12 cellular contexts compared by ENCODE assay signal in genomic region chr5:38807570-38808461, GRCh38. TPM values are rescaled to one million over a fixed set of nuclear protein-coding genes. Genes with fewer than 3 reads are reported as not detected.
DNase-seq lines count a peak whose midpoint lies in the region; ATAC-seq and TF ChIP-seq lines count a peak whose summit lies in the region.
"Had no signal": no experiment of that assay in that cellular context is flagged by ENCODE, and none has a peak within 500 bp of the region (broad histone marks: within the 10 kb centered on the region; RNA-seq: fewer than 3 reads in every experiment).

No MANE protein-coding gene starts in this region.

- TF ChIP-seq EP300 in transverse colon (IDR thresholded peaks at IDR 0.05; ENCODE audit: low read depth) = no peak

- TF ChIP-seq POLR2A in transverse colon (IDR thresholded peaks at IDR 0.05) (no peak), breast epithelium (IDR thresholded peaks at IDR 0.05) (no peak)

- H3K4me1 ChIP-seq in mammary epithelial cell (ENCODE audit: insufficient read depth, low read length) (peaks cover 5% of the 10 kb centered on the region), transverse colon (peaks cover 0 to 13% (median 0%) of the 10 kb centered on the region in 4 donors), breast epithelium (peaks cover 0 to 9% of the 10 kb centered on the region in 2 donors), endodermal cell (ENCODE audit: control insufficient read depth, insufficient read depth, low read length) (no peaks in the 10 kb centered on the region)

- H3K79me2 ChIP-seq in mammary epithelial cell (ENCODE audit: insufficient read depth, low read length) = no peaks in the 10 kb centered on the region

- H3K27ac Mint-ChIP-seq in MCF 10A (ENCODE audit: low read depth, unreplicated experiment) (peak overlapping the region; percentile 47), endodermal cell (no peak overlapping the region)
- H3K27ac Mint-ChIP-seq: activated CD4-positive, alpha-beta memory T cell treated with anti-CD3 and anti-CD28 coated beads for 36 hours; activated naive CD4-positive, alpha-beta T cell treated with anti-CD3 and anti-CD28 coated beads, Interleukin-2, amount 50 U/mL, for 24 hours had no signal

- POLR2A ChIA-PET in MCF 10A (lab: Yijun Ruan, JAX) = interaction anchor here (1.2 to 3.3 kb wide), 3 partner anchors 250 to 367 kb away, joined by 3 to 13 read pairs (median 9); no protein-coding TSS in a partner anchor

- H3K36me3 Mint-ChIP-seq in MCF 10A (ENCODE audit: insufficient read depth, unreplicated experiment) (no peaks in the 10 kb centered on the region), endodermal cell (ENCODE audit: low read depth) (no peaks in the 10 kb centered on the region)
- H3K36me3 Mint-ChIP-seq: activated CD4-positive, alpha-beta memory T cell treated with anti-CD3 and anti-CD28 coated beads for 36 hours; activated naive CD4-positive, alpha-beta T cell treated with anti-CD3 and anti-CD28 coated beads, Interleukin-2, amount 50 U/mL, for 24 hours had no signal

- CTCF ChIA-PET in MCF 10A (lab: Yijun Ruan, JAX) (interaction anchor here (0.6 to 19.0 kb wide), 20 partner anchors 9 to 543 kb away, joined by 3 to 250 read pairs (median 8); no protein-coding TSS in a partner anchor), mammary epithelial cell (lab: Charles Lee; ENCODE audit: low non-redundant PET) (interaction anchor here (0.7 to 3.1 kb wide), 3 partner anchors 49 to 387 kb away, joined by 5 to 31 read pairs (median 6); no protein-coding TSS in a partner anchor)

- H3K9me3 Mint-ChIP-seq in MCF 10A (ENCODE audit: unreplicated experiment) (no peaks in the 10 kb centered on the region), endodermal cell (no peaks in the 10 kb centered on the region)
- H3K9me3 Mint-ChIP-seq: activated naive CD4-positive, alpha-beta T cell treated with anti-CD3 and anti-CD28 coated beads, Interleukin-2, amount 50 U/mL, for 24 hours had no signal

- TF ChIP-seq CTCF in MCF 10A (IDR thresholded peaks at IDR 0.05; ENCODE audit: unreplicated experiment) (no peak), mammary epithelial cell (conservative IDR thresholded peaks at IDR 0.05 in 1 of 2, IDR thresholded peaks at IDR 0.05 in 1 of 2; ENCODE audit: extremely low read depth in 1 of 2, insufficient read depth in 1 of 2, low read depth in 1 of 2, low read length in 2 of 2) (no peak), fibroblast of villous mesenchyme (IDR thresholded peaks at IDR 0.05; ENCODE audit: insufficient read depth, low read depth, low read length) (no peak), transverse colon (IDR thresholded peaks at IDR 0.05) (no peak), breast epithelium (IDR thresholded peaks at IDR 0.05) (no peak), endodermal cell (conservative IDR thresholded peaks at IDR 0.05) (no peak)

- H3K4me1 Mint-ChIP-seq in MCF 10A (ENCODE audit: insufficient read depth, unreplicated experiment) = peaks cover 31% of the 10 kb centered on the region
- H3K4me1 Mint-ChIP-seq in endodermal cell = peaks cover 4% of the 10 kb centered on the region
- H3K4me1 Mint-ChIP-seq: activated naive CD4-positive, alpha-beta T cell treated with anti-CD3 and anti-CD28 coated beads, Interleukin-2, amount 50 U/mL, for 24 hours had no signal

- no peaks in the 10 kb centered on the region for H3K36me3 ChIP-seq in mammary epithelial cell (ENCODE audit: insufficient read depth, low read length)
- no peaks in the 10 kb centered on the region for H3K36me3 ChIP-seq in transverse colon
- H3K36me3 ChIP-seq in breast epithelium = no peaks in the 10 kb centered on the region
- no peaks in the 10 kb centered on the region for H3K36me3 ChIP-seq in endodermal cell (ENCODE audit: control insufficient read depth, insufficient read depth, low read length)

- WGBS in mammary epithelial cell (ENCODE audit: low coverage, missing lambda C conversion rate) = 79% methylated on average over 8 of the region's 8 CpGs
- WGBS in transverse colon (ENCODE audit: low coverage in 1 of 2), 2 donors = 24 to 26% methylated on average over 8 of the region's 8 CpGs
- WGBS in endodermal cell (ENCODE audit: insufficient coverage in 1 of 2, insufficient read length in 1 of 2), 2 experiments = 97% methylated on average over 5 to 6 of the region's 8 CpGs

- H3K27me3 ChIP-seq in mammary epithelial cell (ENCODE audit: insufficient read depth, low read length) (no peaks in the 10 kb centered on the region), transverse colon (no peaks in the 10 kb centered on the region), breast epithelium (no peaks in the 10 kb centered on the region), endodermal cell (ENCODE audit: control insufficient read depth, insufficient read depth, low read length, poor library complexity, severe bottlenecking) (no peaks in the 10 kb centered on the region)

- BruUV-seq in MCF 10A (replicated peaks; lab: Mats Ljungman, UMichigan) = no TSS peak
- no TSS peak for BruUV-seq in mammary epithelial cell (replicated peaks; lab: Mats Ljungman, UMichigan)

- H3K27ac ChIP-seq in mammary epithelial cell (ENCODE audit: insufficient read depth, low read depth, low read length) = no peak overlapping the region
- H3K27ac ChIP-seq in transverse colon = peak overlapping the region; percentile 6 to 37 (median 26)
- H3K27ac ChIP-seq in breast epithelium = peak overlapping the region in 1 of 2 donors; percentile 14
- H3K27ac ChIP-seq in endodermal cell (ENCODE audit: low read depth, low read length) = no peak overlapping the region

- H3K9ac ChIP-seq in mammary epithelial cell (ENCODE audit: insufficient read depth, low read length) (no peak overlapping the region), endodermal cell (ENCODE audit: extremely low read depth, low read length, poor library complexity, severe bottlenecking) (no peak overlapping the region)

- no peak overlapping the region for H3K4me3 ChIP-seq in mammary epithelial cell (replicated peaks in 1 of 3; ENCODE audit: insufficient read depth in 1 of 3, low read depth in 2 of 3, low read length in 3 of 3)
- no peak overlapping the region for H3K4me3 ChIP-seq in fibroblast of villous mesenchyme (ENCODE audit: low read depth, low read length)
- no peak overlapping the region for H3K4me3 ChIP-seq in transverse colon
- no peak overlapping the region for H3K4me3 ChIP-seq in breast epithelium
- no peak overlapping the region for H3K4me3 ChIP-seq in endodermal cell (ENCODE audit: low read length)

- no peak overlapping the region for H2AFZ ChIP-seq in mammary epithelial cell (ENCODE audit: low read depth, low read length)

- no peak overlapping the region for H3K4me2 ChIP-seq in mammary epithelial cell (ENCODE audit: insufficient read depth, low read depth, low read length)

- dilution Hi-C loops in mammary epithelial cell (cut with HindIII; ENCODE audit: low sequenced_read_pairs) = loop anchor here (5.0 kb wide), 2 partner anchors 81 to 366 kb away; no protein-coding TSS in a partner anchor

- H3K9me3 ChIP-seq in mammary epithelial cell (replicated peaks; ENCODE audit: insufficient read depth, low read length) = no peaks in the 10 kb centered on the region
- no peaks in the 10 kb centered on the region for H3K9me3 ChIP-seq in transverse colon
- H3K9me3 ChIP-seq in breast epithelium = no peaks in the 10 kb centered on the region
- H3K9me3 ChIP-seq in endodermal cell (ENCODE audit: control insufficient read depth, low read length) = no peaks in the 10 kb centered on the region

- DNase-seq in MCF 10A (ENCODE audit: unreplicated experiment) (peak; percentile 27), mammary epithelial cell (no peak), RPMI7951 (ENCODE audit: low read depth) (peak; percentile 52), fibroblast of villous mesenchyme (ENCODE audit: low read depth) (peak; percentile 98), transverse colon (no peak), breast epithelium (ENCODE audit: low spot score in 2 of 2) (no peak), endodermal cell (no peak)
- DNase-seq: activated CD4-positive, alpha-beta memory T cell treated with anti-CD3 and anti-CD28 coated beads for 36 hours; KG1; stimulated activated CD4-positive, alpha-beta T cell treated with anti-CD3 and anti-CD28 coated beads, Interleukin-15, amount 100 ng/mL, for 24 hours had no signal

- in situ Hi-C loops in mammary epithelial cell (cut with MboI; ENCODE audit: low sequenced_read_pairs in 2 of 2) = loop anchor here (5.0 to 25.0 kb wide), 4 partner anchors 246 to 546 kb away; partner anchors contain the start of genes EGFLAM (in 1 of the 2) and LIFR (in 1 of the 2)
- in situ Hi-C loops in transverse colon (cut with MboI; ENCODE audit: low pct_ligation_motif_present in 1 of 4, low pct_unique_long_range_greater_than_20kb in 1 of 4, low sequenced_read_pairs in 3 of 4) = loop anchor here in 3 of 4 donors (10.0 to 25.0 kb wide), 3 partner anchors 246 to 373 kb away; partner anchors contain the start of gene LIFR (in 1 of the 3)

- H3K4me3 Mint-ChIP-seq in MCF 10A (ENCODE audit: unreplicated experiment) = no peak overlapping the region
- no peak overlapping the region for H3K4me3 Mint-ChIP-seq in endodermal cell
- H3K4me3 Mint-ChIP-seq: activated CD4-positive, alpha-beta memory T cell treated with anti-CD3 and anti-CD28 coated beads for 36 hours; activated naive CD4-positive, alpha-beta T cell treated with anti-CD3 and anti-CD28 coated beads, Interleukin-2, amount 50 U/mL, for 24 hours had no signal

- no peak for ATAC-seq in HG03175 (IDR thresholded peaks at IDR 0.05; ENCODE audit: unreplicated experiment)

- H4K20me1 ChIP-seq in mammary epithelial cell (ENCODE audit: insufficient read depth, low read length) = no peaks in the 10 kb centered on the region

- H3K27me3 Mint-ChIP-seq in MCF 10A (ENCODE audit: insufficient read depth, unreplicated experiment) (no peaks in the 10 kb centered on the region), endodermal cell (ENCODE audit: insufficient read depth) (peaks cover 12% of the 10 kb centered on the region)

- intact Hi-C loops in MCF 10A (cut with micrococcal nuclease) = loop anchor here (2.0 to 5.0 kb wide), 3 partner anchors 114 to 425 kb away; partner anchors contain the start of gene LIFR
- intact Hi-C loops in mammary epithelial cell (cut with micrococcal nuclease) = loop anchor here (2.0 to 5.0 kb wide), 4 partner anchors 136 to 541 kb away; partner anchors contain the start of gene LIFR
- intact Hi-C loops in transverse colon (cut with DNase I; ENCODE audit: low total_unique reads) = loop anchor here (10.0 kb wide), 1 partner anchor 363 kb away; no protein-coding TSS in a partner anchor
- intact Hi-C loops in breast epithelium (cut with DNase I; ENCODE audit: low total_unique reads) = loop anchor here (10.0 kb wide), 1 partner anchor 363 kb away; no protein-coding TSS in a partner anchor

RNA-seq across cellular contexts. Expression of gene OSMR, which starts 38.0 kb away (rescaled TPM):
- total RNA-seq in MCF 10A (2022) = 86.1 and 89.1 TPM in 2 replicates
- 100 to 1,000 TPM in 1 of 2 donors, 10 to 100 TPM in 1; 97.7 to 111 TPM for total RNA-seq in mammary epithelial cell
- 48.9 TPM for polyA plus RNA-seq in mammary epithelial cell
- 96.5 TPM for polyA minus RNA-seq in mammary epithelial cell
- 21.2 and 22.5 TPM in 2 replicates for total RNA-seq in RPMI7951 (2014; rRNA removed; shearing (Covaris generic))
- 89.2 and 114 TPM in 2 replicates for total RNA-seq in fibroblast of villous mesenchyme
- total RNA-seq in transverse colon = 10 to 100 TPM in 3 of 4 donors, 1 to 10 TPM in 1; 6.3 to 16.5 (median 11.7) TPM
- total RNA-seq in breast epithelium = 100 to 1,000 TPM in 1 of 3 donors, 10 to 100 TPM in 2; 32.2 to 121 (median 54.0) TPM
- total RNA-seq in endodermal cell = 1 to 10 TPM; 1.3 to 4.4 TPM
- 4.3 TPM for polyA plus RNA-seq in endodermal cell (2013, experiment 1 of 2)
- 6.6 TPM for polyA plus RNA-seq in endodermal cell (2013, experiment 2 of 2)

Comparison
In these comparisons a context has a peak if more than half of its experiments do, and no peak if none do; other contexts are left out.
1. DNase-seq: peak in MCF 10A (single experiment), RPMI7951 (single experiment) and fibroblast of villous mesenchyme (single experiment); none in mammary epithelial cell (single experiment), transverse colon (single experiment), breast epithelium (0 of 2) and endodermal cell (single experiment).
2. H3K27ac ChIP-seq: peak in transverse colon (4 of 4); none in mammary epithelial cell (single experiment) and endodermal cell (single experiment).